In the genomic region with DNA sequence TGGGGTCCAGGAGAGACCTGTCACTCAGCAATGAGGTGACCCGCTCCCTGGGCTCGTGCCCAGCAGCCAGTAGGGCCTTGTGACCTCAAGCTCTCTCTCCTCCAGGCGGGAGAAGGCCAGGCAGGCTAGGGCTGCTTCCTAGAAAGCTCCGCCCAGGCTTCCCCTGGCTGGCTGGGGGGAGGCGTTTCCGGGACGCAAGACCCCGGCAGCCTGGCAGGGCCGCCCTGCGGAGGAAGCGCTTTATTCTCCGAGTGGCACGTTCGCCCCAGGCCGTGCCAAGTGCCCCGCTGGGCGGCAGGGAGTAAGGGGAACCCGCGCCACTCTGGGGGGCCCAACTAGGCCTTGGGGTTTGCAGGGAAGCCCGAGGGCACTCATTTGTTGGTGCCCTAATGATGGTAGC, we compare ENCODE assay signal across 10 cellular contexts. TPM values are rescaled to one million over a fixed set of nuclear protein-coding genes. Genes with fewer than 3 reads are reported as not detected.
DNase-seq lines count a peak whose midpoint lies in the region; ATAC-seq lines count a peak whose summit lies in the region.
"Had no signal": no experiment of that assay in that cellular context is flagged by ENCODE, and none has a peak within 500 bp of the region (broad histone marks: within the 10 kb centered on the region; RNA-seq: fewer than 3 reads in every experiment).

No MANE protein-coding gene starts in this region.

- H3K36me3 Mint-ChIP-seq in activated T-cell treated with anti-CD3 and anti-CD28 coated beads, Interleukin-2, amount 50 U/mL, for 24 hours (ENCODE audit: low read depth) = no peaks in the 10 kb centered on the region

- no peaks in the 10 kb centered on the region for H3K36me3 ChIP-seq in trophoblast cell (ENCODE audit: control insufficient read depth in 1 of 2, insufficient read depth in 2 of 2, low read length in 2 of 2)

- H3K79me2 ChIP-seq in trophoblast cell (ENCODE audit: control insufficient read depth, insufficient read depth, low read length, poor library complexity) = no peaks in the 10 kb centered on the region

- H3K27ac Mint-ChIP-seq in activated T-cell treated with anti-CD3 and anti-CD28 coated beads, Interleukin-2, amount 50 U/mL, for 24 hours = no peak overlapping the region
- H3K27ac Mint-ChIP-seq: CD4-positive, alpha-beta T cell had no signal

- peak overlapping the region; percentile 82 for H4K91ac ChIP-seq in trophoblast cell (ENCODE audit: low read depth, low read length)

- H3K4me3 Mint-ChIP-seq in activated T-cell treated with anti-CD3 and anti-CD28 coated beads, Interleukin-2, amount 50 U/mL, for 24 hours = no peak overlapping the region
- H3K4me3 Mint-ChIP-seq: CD4-positive, alpha-beta T cell had no signal

- no peak overlapping the region for H3K4me2 ChIP-seq in trophoblast cell (ENCODE audit: low read length)

- no peak overlapping the region for H3K23ac ChIP-seq in trophoblast cell (ENCODE audit: low read length)

- H3K79me1 ChIP-seq in trophoblast cell (ENCODE audit: low read length) = peaks cover 11% of the 10 kb centered on the region

- H3K18ac ChIP-seq in trophoblast cell (ENCODE audit: low read length) = peak overlapping the region; percentile 25

- H4K12ac ChIP-seq in trophoblast cell (ENCODE audit: low read depth, low read length) = no peak overlapping the region

- H3K27ac ChIP-seq in trophoblast cell (ENCODE audit: low read depth, low read length) = no peak overlapping the region

- H3K4me3 ChIP-seq in trophoblast cell (ENCODE audit: low read depth, low read length) = no peak overlapping the region

- H2AFZ ChIP-seq in trophoblast cell (ENCODE audit: insufficient read depth, low read length, poor library complexity) = no peak overlapping the region

- H2BK12ac ChIP-seq in trophoblast cell (ENCODE audit: low read length) = peak overlapping the region; percentile 7

- no peaks in the 10 kb centered on the region for H3K9me3 Mint-ChIP-seq in activated T-cell treated with anti-CD3 and anti-CD28 coated beads, Interleukin-2, amount 50 U/mL, for 24 hours
- H3K9me3 Mint-ChIP-seq: CD4-positive, alpha-beta T cell had no signal

- no peak overlapping the region for H2BK5ac ChIP-seq in trophoblast cell (ENCODE audit: low read depth, low read length, poor library complexity)

- H3K9ac ChIP-seq in trophoblast cell (ENCODE audit: low read length) = no peak overlapping the region

- H3K4me1 Mint-ChIP-seq in activated T-cell treated with anti-CD3 and anti-CD28 coated beads, Interleukin-2, amount 50 U/mL, for 24 hours (ENCODE audit: low read depth) = peaks cover 5% of the 10 kb centered on the region

- DNase-seq in EH (ENCODE audit: low read depth) (peak; percentile 47), cardiac septum (ENCODE audit: low spot score) (peak; percentile 81), trophoblast cell (no peak), COR-L47 (lab: John Stamatoyannopoulos, UW) (no peak), germinal center (ENCODE audit: low spot score) (no peak)
- DNase-seq in activated T-cell treated with anti-CD3 and anti-CD28 coated beads, Interleukin-2, amount 50 U/mL, for 24 hours = peak; percentile 46
- DNase-seq: activated CD4-positive, alpha-beta T cell treated with anti-CD3 and anti-CD28 coated beads, Interleukin-2, amount 50 U/mL, for 48 hours had no signal

- H3K27me3 ChIP-seq in trophoblast cell (ENCODE audit: insufficient read depth, low read length) = no peaks in the 10 kb centered on the region

- WGBS in trophoblast cell (ENCODE audit: extremely low coverage, insufficient coverage, insufficient read length) = no CpG with 5 or more reads among the region's 20 CpGs

- no peak overlapping the region for H3K4ac ChIP-seq in trophoblast cell (ENCODE audit: low read depth, low read length)

- H3K14ac ChIP-seq in trophoblast cell (ENCODE audit: low read length) = peak overlapping the region; percentile 62

- ATAC-seq in HG03457 (IDR thresholded peaks at IDR 0.05; ENCODE audit: unreplicated experiment) (no peak), HG03378 (IDR thresholded peaks at IDR 0.05; ENCODE audit: unreplicated experiment) (no peak)

- peak overlapping the region; percentile 27 for H2AK5ac ChIP-seq in trophoblast cell (ENCODE audit: low read length)

- intact Hi-C loops in cardiac septum (cut with DNase I) = loop anchor here (2.0 kb wide), 1 partner anchor 21 kb away; a partner anchor contains a TSS

- no peaks in the 10 kb centered on the region for H3K9me3 ChIP-seq in trophoblast cell (ENCODE audit: insufficient read depth, low read depth, low read length)

- H2BK120ac ChIP-seq in trophoblast cell (ENCODE audit: insufficient read depth, low read length, poor library complexity) = peak overlapping the region; percentile 3

- peak overlapping the region; percentile 2 for H4K8ac ChIP-seq in trophoblast cell (ENCODE audit: low read depth, low read length)

- peaks cover 14% of the 10 kb centered on the region for H3K27me3 Mint-ChIP-seq in activated T-cell treated with anti-CD3 and anti-CD28 coated beads, Interleukin-2, amount 50 U/mL, for 24 hours

- peaks cover 6 to 17% of the 10 kb centered on the region in 2 experiments for H3K4me1 ChIP-seq in trophoblast cell (ENCODE audit: control insufficient read depth in 1 of 2, insufficient read depth in 2 of 2, low read length in 2 of 2)

RNA-seq across cellular contexts. Expression of a gene that starts 21.2 kb away (rescaled TPM):
- total RNA-seq in cardiac septum = 139 TPM
- polyA plus RNA-seq in trophoblast cell (2013) = 1,165 and 1,253 TPM in 2 replicates

Comparison
In these comparisons a context has a peak if more than half of its experiments do, and no peak if none do; other contexts are left out.
1. DNase-seq: peak in EH (single experiment), activated T-cell treated with anti-CD3 and anti-CD28 coated beads, Interleukin-2, amount 50 U/mL, for 24 hours (single experiment) and cardiac septum (single experiment); none in trophoblast cell (0 of 2), COR-L47 (single experiment) and germinal center (single experiment).